Comparison of ENCODE assay signal across 28 cellular contexts in genomic region chr16:27928542-27928941, GRCh38.
"Had no signal": no experiment of that assay in that cellular context is flagged by ENCODE, and none has a peak within 500 bp of the region (broad histone marks: within the 10 kb centered on the region; RNA-seq: fewer than 3 reads in every experiment).

No MANE protein-coding gene starts in this region.

- H3K27ac ChIP-seq: brain microvascular endothelial cell, heart right ventricle, left ventricle myocardium inferior, upper lobe of right lung, VCaP had no signal

- H3K4me1 Mint-ChIP-seq: activated CD4-positive, alpha-beta T cell treated with anti-CD3 and anti-CD28 coated beads, Interleukin-2, amount 10 ng/mL, durations not matched to agents 24 days and 14 days; activated naive CD4-positive, alpha-beta T cell treated with anti-CD3 and anti-CD28 coated beads, Interleukin-2, amount 10 ng/mL, durations not matched to agents 7 days and 5 days; activated naive CD8-positive, alpha-beta T cell treated with anti-CD3 and anti-CD28 coated beads, Interleukin-2, amount 10 ng/mL, durations not matched to agents 7 days and 5 days; stimulated activated memory B cell treated with anti-CD40 and anti-IgM and Interleukin-4, amounts not matched to agents 10 μg/mL and 1 μg/mL and 100 μg/mL, for 72 hours; stimulated activated naive CD8-positive, alpha-beta T cell treated with anti-CD3 and anti-CD28 coated beads, Interleukin-15, amount 100 ng/mL, for 72 hours had no signal

- H3K4me3 Mint-ChIP-seq: activated CD4-positive, alpha-beta memory T cell treated with anti-CD3 and anti-CD28 coated beads for 36 hours; activated CD4-positive, alpha-beta T cell treated with anti-CD3 and anti-CD28 coated beads, Interleukin-2, amount 10 ng/mL, durations not matched to agents 24 days and 14 days; activated naive CD4-positive, alpha-beta T cell treated with anti-CD3 and anti-CD28 coated beads, Interleukin-2, amount 10 ng/mL, durations not matched to agents 7 days and 5 days; activated naive CD8-positive, alpha-beta T cell treated with anti-CD3 and anti-CD28 coated beads, Interleukin-2, amount 10 ng/mL, durations not matched to agents 7 days and 5 days; activated T-helper 1 cell treated with anti-CD3 and anti-CD28 coated beads, Interleukin-12 subunit alpha, Interleukin-12 subunit beta, Interleukin-2, Interleukin-4 antibody, amounts not matched to agents 30 ng/mL and 10 ng/mL and 1 ng/mL, durations not matched to agents 14 hours and 24 hours and 36 hours; natural killer cell treated with Interleukin-12 subunit alpha and Interleukin-12 subunit beta and Interleukin-15 and Interleukin-18, amount 100 ng/mL, for 72 hours; stimulated activated memory B cell treated with anti-CD40 and anti-IgM and Interleukin-4, amounts not matched to agents 10 μg/mL and 1 μg/mL and 100 μg/mL, for 72 hours; stimulated activated naive CD8-positive, alpha-beta T cell treated with anti-CD3 and anti-CD28 coated beads, Interleukin-15, amount 100 ng/mL, for 72 hours; T-helper 1 cell treated with Interleukin-12 subunit alpha and Interleukin-12 subunit beta and Interleukin-4 antibody, amounts not matched to agents 30 μg/mL and 1 μg/mL, for 36 hours had no signal

- H3K4me1 ChIP-seq: heart right ventricle, left ventricle myocardium inferior, upper lobe of right lung had no signal

- H3K9me3 ChIP-seq: upper lobe of right lung had no signal

- H3K4me3 ChIP-seq: heart right ventricle, left ventricle myocardium inferior, mucosa of descending colon, upper lobe of right lung had no signal

- H3K36me3 ChIP-seq: brain microvascular endothelial cell, heart right ventricle, left ventricle myocardium inferior, upper lobe of right lung had no signal

- H3K36me3 Mint-ChIP-seq: activated CD4-positive, alpha-beta memory T cell treated with anti-CD3 and anti-CD28 coated beads for 36 hours; activated naive CD4-positive, alpha-beta T cell treated with anti-CD3 and anti-CD28 coated beads, Interleukin-2, amount 10 ng/mL, durations not matched to agents 7 days and 5 days; activated naive CD8-positive, alpha-beta T cell treated with anti-CD3 and anti-CD28 coated beads, Interleukin-2, amount 10 ng/mL, durations not matched to agents 7 days and 5 days; natural killer cell treated with Interleukin-12 subunit alpha and Interleukin-12 subunit beta and Interleukin-15 and Interleukin-18, amount 100 ng/mL, for 72 hours; stimulated activated memory B cell treated with anti-CD40 and anti-IgM and Interleukin-4, amounts not matched to agents 10 μg/mL and 1 μg/mL and 100 μg/mL, for 72 hours had no signal

- DNase-seq: activated CD4-positive, alpha-beta memory T cell treated with anti-CD3 and anti-CD28 coated beads for 36 hours; activated CD4-positive, alpha-beta T cell treated with anti-CD3 and anti-CD28 coated beads, Interleukin-2, amount 10 ng/mL, durations not matched to agents 24 days and 14 days; activated CD4-positive, CD25-positive, alpha-beta regulatory T cell treated with anti-CD3 and anti-CD28 coated beads, Interleukin-2, amount 50 U/mL, for 72 hours; activated CD8-positive, alpha-beta memory T cell treated with anti-CD3 and anti-CD28 coated beads, Interleukin-2, amount 50 U/mL, for 4 hours; activated effector memory CD4-positive, alpha-beta T cell treated with anti-CD3 and anti-CD28 coated beads, Interleukin-2, amount 50 U/mL, for 16 hours; activated naive CD4-positive, alpha-beta T cell treated with anti-CD3 and anti-CD28 coated beads, Interleukin-2, amount 10 ng/mL, durations not matched to agents 7 days and 5 days; activated naive CD8-positive, alpha-beta T cell treated with anti-CD3 and anti-CD28 coated beads, Interleukin-2, amount 10 ng/mL, durations not matched to agents 7 days and 5 days; activated T-cell treated with anti-CD3 and anti-CD28 coated beads, Interleukin-2, amount 50 U/mL, for 1 hour; brain microvascular endothelial cell; foreskin fibroblast; heart right ventricle; kidney glomerular epithelial cell; left ventricle myocardium inferior; mucosa of descending colon; right cardiac atrium; stimulated activated CD4-positive, alpha-beta T cell treated with anti-CD3 and anti-CD28 coated beads, Interleukin-12 subunit alpha, Interleukin-12 subunit beta, amount 100 ng/mL, for 4 hours; stimulated activated CD4-positive, alpha-beta T cell treated with anti-CD3 and anti-CD28 coated beads, Interleukin-4, amount 100 ng/mL, for 4 hours; stimulated activated CD8-positive, alpha-beta memory T cell treated with anti-CD3 and anti-CD28 coated beads, Interleukin-4, amount 100 ng/mL, for 48 hours; stimulated activated naive CD8-positive, alpha-beta T cell treated with anti-CD3 and anti-CD28 coated beads, Interleukin-15, amount 100 ng/mL, for 72 hours; substantia nigra; T-helper 9 cell; upper lobe of right lung had no signal

- H3K9me3 Mint-ChIP-seq: activated CD4-positive, alpha-beta T cell treated with anti-CD3 and anti-CD28 coated beads, Interleukin-2, amount 10 ng/mL, durations not matched to agents 24 days and 14 days; activated naive CD8-positive, alpha-beta T cell treated with anti-CD3 and anti-CD28 coated beads, Interleukin-2, amount 10 ng/mL, durations not matched to agents 7 days and 5 days; activated T-helper 1 cell treated with anti-CD3 and anti-CD28 coated beads, Interleukin-12 subunit alpha, Interleukin-12 subunit beta, Interleukin-2, Interleukin-4 antibody, amounts not matched to agents 30 ng/mL and 10 ng/mL and 1 ng/mL, durations not matched to agents 14 hours and 24 hours and 36 hours; natural killer cell treated with Interleukin-12 subunit alpha and Interleukin-12 subunit beta and Interleukin-15 and Interleukin-18, amount 100 ng/mL, for 72 hours; stimulated activated memory B cell treated with anti-CD40 and anti-IgM and Interleukin-4, amounts not matched to agents 10 μg/mL and 1 μg/mL and 100 μg/mL, for 72 hours had no signal

- H3K27me3 ChIP-seq: brain microvascular endothelial cell, upper lobe of right lung had no signal

- ATAC-seq: esophagus mucosa; heart right ventricle; mucosa of descending colon; natural killer cell treated with Interleukin-12 subunit alpha and Interleukin-12 subunit beta and Interleukin-15 and Interleukin-18, amount 100 ng/mL, for 72 hours; right cardiac atrium; stimulated activated memory B cell treated with anti-CD40 and anti-IgM and Interleukin-4, amounts not matched to agents 10 μg/mL and 1 μg/mL and 100 μg/mL, for 72 hours; stimulated activated naive CD8-positive, alpha-beta T cell treated with anti-CD3 and anti-CD28 coated beads, Interleukin-15, amount 100 ng/mL, for 72 hours; upper lobe of right lung had no signal

- H3K27me3 Mint-ChIP-seq: activated CD4-positive, alpha-beta T cell treated with anti-CD3 and anti-CD28 coated beads, Interleukin-2, amount 10 ng/mL, durations not matched to agents 24 days and 14 days had no signal

- H3K27ac Mint-ChIP-seq: activated CD4-positive, alpha-beta memory T cell treated with anti-CD3 and anti-CD28 coated beads for 36 hours; activated CD4-positive, alpha-beta T cell treated with anti-CD3 and anti-CD28 coated beads, Interleukin-2, amount 10 ng/mL, durations not matched to agents 24 days and 14 days; activated naive CD4-positive, alpha-beta T cell treated with anti-CD3 and anti-CD28 coated beads, Interleukin-2, amount 10 ng/mL, durations not matched to agents 7 days and 5 days; activated naive CD8-positive, alpha-beta T cell treated with anti-CD3 and anti-CD28 coated beads, Interleukin-2, amount 10 ng/mL, durations not matched to agents 7 days and 5 days; activated T-helper 1 cell treated with anti-CD3 and anti-CD28 coated beads, Interleukin-12 subunit alpha, Interleukin-12 subunit beta, Interleukin-2, Interleukin-4 antibody, amounts not matched to agents 30 ng/mL and 10 ng/mL and 1 ng/mL, durations not matched to agents 14 hours and 24 hours and 36 hours; natural killer cell treated with Interleukin-12 subunit alpha and Interleukin-12 subunit beta and Interleukin-15 and Interleukin-18, amount 100 ng/mL, for 72 hours; stimulated activated memory B cell treated with anti-CD40 and anti-IgM and Interleukin-4, amounts not matched to agents 10 μg/mL and 1 μg/mL and 100 μg/mL, for 72 hours; stimulated activated naive CD8-positive, alpha-beta T cell treated with anti-CD3 and anti-CD28 coated beads, Interleukin-15, amount 100 ng/mL, for 72 hours; T-helper 1 cell treated with Interleukin-12 subunit alpha and Interleukin-12 subunit beta and Interleukin-4 antibody, amounts not matched to agents 30 μg/mL and 1 μg/mL, for 36 hours had no signal
